8 cellular contexts compared by ENCODE assay signal in genomic region chrX:150200820-150201287, GRCh38.
DNase-seq lines count a peak whose midpoint lies in the region; ATAC-seq, FAIRE-seq and TF ChIP-seq lines count a peak whose summit lies in the region.

No MANE protein-coding gene starts in this region.

- no peaks in the 10 kb centered on the region for H3K9me3 ChIP-seq in kidney (ENCODE audit: control insufficient read depth in 1 of 2, low read length in 2 of 2)

- DNase-seq in stimulated activated naive CD4-positive, alpha-beta T cell treated with Interleukin-2 at 50 U/mL for 16 hours (lab: John Stamatoyannopoulos, UW): peak; percentile 53
- DNase-seq in stimulated activated naive CD4-positive, alpha-beta T cell (lab: John Stamatoyannopoulos, UW): no peak
- peak; percentile 12 for DNase-seq in NCI-H69 (lab: John Stamatoyannopoulos, UW)
- DNase-seq in activated T-helper 9 cell treated with anti-CD3 and anti-CD28 coated beads, Interleukin-2, amount 50 U/mL, for 16 hours (ENCODE audit: low read depth): peak; percentile 22
- DNase-seq in kidney: peak; percentile 73
- peak; percentile 34 to 44 for DNase-seq in stimulated activated CD8-positive, alpha-beta memory T cell treated with anti-CD3 and anti-CD28 coated beads, Interleukin-7, amount 100 ng/mL, for 4 hours (ENCODE audit: low read depth in 2 of 2)
- no peak for DNase-seq in globus pallidus (ENCODE audit: low spot score)

- TF ChIP-seq CTCF in kidney (IDR thresholded peaks at IDR 0.05; ENCODE audit: borderline replicate concordance, extremely low read depth, insufficient read depth): no peak

- ATAC-seq in HG02870 (IDR thresholded peaks at IDR 0.05; ENCODE audit: unreplicated experiment): peak; percentile 98

- H3K4me1 ChIP-seq in kidney (ENCODE audit: control insufficient read depth in 1 of 2, insufficient read depth in 1 of 2, low read depth in 1 of 2, low read length in 2 of 2): no peaks in the 10 kb centered on the region

- H3K4me3 ChIP-seq in kidney (ENCODE audit: low read length in 2 of 2): no peak overlapping the region

- H3K36me3 ChIP-seq in kidney (ENCODE audit: control insufficient read depth in 1 of 2, insufficient read depth in 2 of 2, low read length in 2 of 2): no peaks in the 10 kb centered on the region

- FAIRE-seq in kidney (lab: Jason Lieb, UNC): no peak

- H3K27ac ChIP-seq in kidney (ENCODE audit: low read depth in 2 of 2, low read length in 2 of 2): no peak overlapping the region

- H3K9ac ChIP-seq in kidney (ENCODE audit: low read length in 2 of 2): no peak overlapping the region

- intact Hi-C loops in kidney (cut with DNase I): no loop called here

Comparison
In these comparisons a context has a peak if more than half of its experiments do, and no peak if none do; other contexts are left out.
1. DNase-seq: peak in stimulated activated naive CD4-positive, alpha-beta T cell treated with Interleukin-2 at 50 U/mL for 16 hours (single experiment), NCI-H69 (single experiment), activated T-helper 9 cell treated with anti-CD3 and anti-CD28 coated beads, Interleukin-2, amount 50 U/mL, for 16 hours (single experiment), kidney (single experiment) and stimulated activated CD8-positive, alpha-beta memory T cell treated with anti-CD3 and anti-CD28 coated beads, Interleukin-7, amount 100 ng/mL, for 4 hours (2 of 2); none in stimulated activated naive CD4-positive, alpha-beta T cell (0 of 6) and globus pallidus (single experiment).